In genomic region chr10:33215635-33216034, GRCh38 we compare ENCODE assay signal across 17 cellular contexts.
A peak's percentile ranks its signal among the peaks of the same experiment; 100 is the strongest.
DNase-seq lines count a peak whose midpoint lies in the region; ATAC-seq and TF ChIP-seq lines count a peak whose summit lies in the region.
"Had no signal": no experiment of that assay in that cellular context is flagged by ENCODE, and none has a peak within 500 bp of the region (broad histone marks: within the 10 kb centered on the region; RNA-seq: fewer than 3 reads in every experiment).

No MANE protein-coding gene starts in this region.

- no peaks in the 10 kb centered on the region for H3K9me3 Mint-ChIP-seq in glutamatergic neuron (ENCODE audit: unreplicated experiment)
- H3K9me3 Mint-ChIP-seq in stimulated activated naive B cell treated with anti-CD40 and anti-IgM and Interleukin-4, amounts not matched to agents 10 μg/mL and 1 μg/mL and 100 μg/mL, for 72 hours, result no peaks in the 10 kb centered on the region
- H3K9me3 Mint-ChIP-seq: activated naive CD4-positive, alpha-beta T cell treated with anti-CD3 and anti-CD28 coated beads for 36 hours; central memory CD8-positive, alpha-beta T cell had no signal

- H3K9me3 ChIP-seq in PC-3 (ENCODE audit: low read length) (peaks cover 6% of the 10 kb centered on the region; the same call in 1 of the 2 replicates), skeletal muscle tissue (ENCODE audit: control insufficient read depth in 3 of 3, low read length in 3 of 3) (no peaks in the 10 kb centered on the region)

- no peaks in the 10 kb centered on the region for H4K20me1 ChIP-seq in PC-3 (ENCODE audit: low read length)

- H3K4me3 Mint-ChIP-seq in glutamatergic neuron (ENCODE audit: unreplicated experiment), result no peak overlapping the region
- no peak overlapping the region for H3K4me3 Mint-ChIP-seq in stimulated activated naive B cell treated with anti-CD40 and anti-IgM and Interleukin-4, amounts not matched to agents 10 μg/mL and 1 μg/mL and 100 μg/mL, for 72 hours
- H3K4me3 Mint-ChIP-seq: activated CD8-positive, alpha-beta memory T cell treated with anti-CD3 and anti-CD28 coated beads, Interleukin-2, amount 10 ng/mL, durations not matched to agents 7 days and 5 days; activated naive CD4-positive, alpha-beta T cell treated with anti-CD3 and anti-CD28 coated beads for 36 hours; central memory CD8-positive, alpha-beta T cell had no signal

- H3K36me3 Mint-ChIP-seq in glutamatergic neuron (ENCODE audit: unreplicated experiment), result peaks cover 16% of the 10 kb centered on the region
- H3K36me3 Mint-ChIP-seq in stimulated activated naive B cell treated with anti-CD40 and anti-IgM and Interleukin-4, amounts not matched to agents 10 μg/mL and 1 μg/mL and 100 μg/mL, for 72 hours, result no peaks in the 10 kb centered on the region
- H3K36me3 Mint-ChIP-seq: activated CD8-positive, alpha-beta memory T cell treated with anti-CD3 and anti-CD28 coated beads, Interleukin-2, amount 10 ng/mL, durations not matched to agents 7 days and 5 days had no signal

- no peaks in the 10 kb centered on the region for H3K9me2 ChIP-seq in PC-3 (replicated peaks; ENCODE audit: low read length)

- POLR2A ChIA-PET in PC-3 (lab: Charles Lee; ENCODE audit: unreplicated experiment), result interaction anchor here (0.6 to 1.0 kb wide), 4 partner anchors 33 to 101 kb away, joined by 3 to 11 read pairs (median 4); no protein-coding TSS in a partner anchor

- H3K4me3 ChIP-seq in PC-3 (ENCODE audit: low read length) (no peak overlapping the region), cardiac fibroblast (replicated peaks in 1 of 2; ENCODE audit: low read depth in 2 of 2, low read length in 2 of 2) (no peak overlapping the region), skeletal muscle tissue (ENCODE audit: low read length in 3 of 3) (no peak overlapping the region)

- H3K27ac ChIP-seq in PC-3 (ENCODE audit: low read length), result peak overlapping the region; percentile 65
- H3K27ac ChIP-seq in skeletal muscle tissue (ENCODE audit: low read depth, low read length), result peak overlapping the region; percentile 25

- CTCF ChIA-PET in PC-3 (lab: Charles Lee), result interaction anchor here (1.5 kb wide), 1 partner anchor 23 kb away, joined by 5 read pairs; no protein-coding TSS in a partner anchor

- H3K27ac Mint-ChIP-seq in glutamatergic neuron (ENCODE audit: unreplicated experiment), result no peak overlapping the region
- H3K27ac Mint-ChIP-seq in stimulated activated naive B cell treated with anti-CD40 and anti-IgM and Interleukin-4, amounts not matched to agents 10 μg/mL and 1 μg/mL and 100 μg/mL, for 72 hours, result no peak overlapping the region
- H3K27ac Mint-ChIP-seq: activated CD8-positive, alpha-beta memory T cell treated with anti-CD3 and anti-CD28 coated beads, Interleukin-2, amount 10 ng/mL, durations not matched to agents 7 days and 5 days; activated naive CD4-positive, alpha-beta T cell treated with anti-CD3 and anti-CD28 coated beads for 36 hours had no signal

- ATAC-seq in PC-3, result no peak
- peak; percentile 64 to 74 for ATAC-seq in left cardiac atrium
- no peak for ATAC-seq in HG02870 (IDR thresholded peaks at IDR 0.05; ENCODE audit: unreplicated experiment)
- ATAC-seq in stimulated activated naive B cell treated with anti-CD40 and anti-IgM and Interleukin-4, amounts not matched to agents 10 μg/mL and 1 μg/mL and 100 μg/mL, for 72 hours (replicated peaks), result no peak
- ATAC-seq: activated CD8-positive, alpha-beta memory T cell treated with anti-CD3 and anti-CD28 coated beads, Interleukin-2, amount 10 ng/mL, durations not matched to agents 7 days and 5 days had no signal

- no TSS peak for BruUV-seq in PC-3 (replicated peaks; lab: Mats Ljungman, UMichigan)

- H3K4me2 ChIP-seq in PC-3 (ENCODE audit: low read length), result no peak overlapping the region

- no peak overlapping the region for H2AFZ ChIP-seq in PC-3 (ENCODE audit: low read length)

- DNase-seq in PC-3, result no peak
- DNase-seq in cardiac fibroblast (ENCODE audit: low read depth in 2 of 2), result peak; percentile 71 to 91
- DNase-seq in left cardiac atrium, result peak; percentile 50
- no peak for DNase-seq in glutamatergic neuron
- DNase-seq in stimulated activated naive B cell treated with anti-CD40 and anti-IgM and Interleukin-4, amounts not matched to agents 10 μg/mL and 1 μg/mL and 100 μg/mL, for 72 hours, result no peak
- no peak for DNase-seq in central memory CD4-positive, alpha-beta T cell
- DNase-seq: activated CD4-positive, CD25-positive, alpha-beta regulatory T cell treated with anti-CD3 and anti-CD28 coated beads, Interleukin-2, amount 50 U/mL, for 72 hours; activated CD8-positive, alpha-beta memory T cell treated with anti-CD3 and anti-CD28 coated beads, Interleukin-2, amount 10 ng/mL, durations not matched to agents 7 days and 5 days; activated naive CD4-positive, alpha-beta T cell treated with anti-CD3 and anti-CD28 coated beads for 36 hours; hippocampal formation; NCI-H1092; NCI-H2171; posterior cingulate gyrus; T-helper 2 cell had no signal

- intact Hi-C loops in PC-3 (cut with micrococcal nuclease) (loop anchor here (1.0 kb wide), 7 partner anchors 17 to 114 kb away; no protein-coding TSS in a partner anchor), left cardiac atrium (cut with DNase I) (no loop called here)

- H3K27me3 ChIP-seq in PC-3 (ENCODE audit: low read length) (no peaks in the 10 kb centered on the region), skeletal muscle tissue (ENCODE audit: control insufficient read depth in 3 of 3, insufficient read depth in 3 of 3, low read length in 3 of 3) (no peaks in the 10 kb centered on the region)

- H3K36me3 ChIP-seq in PC-3 (ENCODE audit: low read depth, low read length) (peaks cover 77% of the 10 kb centered on the region), skeletal muscle tissue (ENCODE audit: control insufficient read depth in 3 of 3, insufficient read depth in 3 of 3, low read length in 3 of 3) (peaks cover 22 to 48% (median 48%) of the 10 kb centered on the region in 3 donors)

- H3F3A ChIP-seq in PC-3 (ENCODE audit: low read length, unreplicated experiment), result peaks cover 31% of the 10 kb centered on the region

- H3K27me3 Mint-ChIP-seq in glutamatergic neuron (ENCODE audit: unreplicated experiment), result peaks cover 2% of the 10 kb centered on the region
- peaks cover 0 to 9% of the 10 kb centered on the region in 2 donors for H3K27me3 Mint-ChIP-seq in stimulated activated naive B cell treated with anti-CD40 and anti-IgM and Interleukin-4, amounts not matched to agents 10 μg/mL and 1 μg/mL and 100 μg/mL, for 72 hours
- H3K27me3 Mint-ChIP-seq: activated CD8-positive, alpha-beta memory T cell treated with anti-CD3 and anti-CD28 coated beads, Interleukin-2, amount 10 ng/mL, durations not matched to agents 7 days and 5 days; central memory CD8-positive, alpha-beta T cell had no signal

- peak overlapping the region; percentile 51 for H3K9ac ChIP-seq in PC-3 (ENCODE audit: low read length)
- H3K9ac ChIP-seq in skeletal muscle tissue (ENCODE audit: low read depth in 1 of 3, low read length in 3 of 3), result no peak overlapping the region

- H3K79me2 ChIP-seq in PC-3 (ENCODE audit: low read length), result peaks cover 22% of the 10 kb centered on the region; the same call in 1 of the 2 replicates

- peaks cover 51% of the 10 kb centered on the region for H3K4me1 ChIP-seq in PC-3 (ENCODE audit: insufficient read depth, low read length)
- H3K4me1 ChIP-seq in skeletal muscle tissue (ENCODE audit: control insufficient read depth in 3 of 3, insufficient read depth in 3 of 3, low read length in 3 of 3), result no peaks in the 10 kb centered on the region

- TF ChIP-seq CTCF in PC-3 (conservative IDR thresholded peaks at IDR 0.05; ENCODE audit: low read depth, low read length) (no peak), cardiac fibroblast (IDR thresholded peaks at IDR 0.05; ENCODE audit: low read depth, low read length) (no peak), glutamatergic neuron (IDR thresholded peaks at IDR 0.05; ENCODE audit: partially characterized antibody, unreplicated experiment) (no peak)

- peaks cover 16% of the 10 kb centered on the region for H3K4me1 Mint-ChIP-seq in glutamatergic neuron (ENCODE audit: low read depth, unreplicated experiment)
- peaks cover 8 to 19% of the 10 kb centered on the region in 2 donors for H3K4me1 Mint-ChIP-seq in stimulated activated naive B cell treated with anti-CD40 and anti-IgM and Interleukin-4, amounts not matched to agents 10 μg/mL and 1 μg/mL and 100 μg/mL, for 72 hours

Comparison
In these comparisons a context has a peak if more than half of its experiments do, and no peak if none do; other contexts are left out.
1. ATAC-seq: peak in left cardiac atrium (2 of 2); none in PC-3 (single experiment), HG02870 (single experiment) and stimulated activated naive B cell treated with anti-CD40 and anti-IgM and Interleukin-4, amounts not matched to agents 10 μg/mL and 1 μg/mL and 100 μg/mL, for 72 hours (0 of 2).
2. DNase-seq: peak in cardiac fibroblast (2 of 2) and left cardiac atrium (single experiment); none in PC-3 (single experiment), glutamatergic neuron (single experiment), stimulated activated naive B cell treated with anti-CD40 and anti-IgM and Interleukin-4, amounts not matched to agents 10 μg/mL and 1 μg/mL and 100 μg/mL, for 72 hours (single experiment) and central memory CD4-positive, alpha-beta T cell (single experiment).